1 cellular context compared by ENCODE assay signal in the genomic region with DNA sequence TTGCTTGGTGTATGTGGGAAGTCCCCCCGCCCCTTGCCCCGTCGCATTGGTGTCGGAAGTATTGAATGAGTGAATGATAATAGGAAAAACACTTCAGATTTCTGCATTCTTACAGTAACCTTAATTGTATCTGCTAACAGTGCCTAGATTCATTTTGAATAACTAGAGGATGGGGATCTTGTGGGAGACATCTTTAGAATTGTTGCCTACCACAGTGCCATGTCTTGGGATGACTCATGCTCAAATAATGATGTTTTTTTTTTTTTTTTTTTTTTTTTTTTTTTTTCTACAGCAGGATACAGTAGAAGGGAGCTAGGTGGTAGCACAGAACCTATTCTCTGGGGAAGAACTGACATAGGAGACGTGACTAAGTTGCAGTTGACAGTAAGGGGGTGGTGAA.
TF ChIP-seq lines count a peak whose summit lies in the region.

No MANE protein-coding gene starts in this region.

TF ChIP-seq in SK-N-SH treated with all-trans-retinoic acid at 6 μM for 48 hours, 23 proteins besides CTCF, POLR2A, EP300 and RAD21 (continued from another document):
- TF ChIP-seq, protein P1, sequence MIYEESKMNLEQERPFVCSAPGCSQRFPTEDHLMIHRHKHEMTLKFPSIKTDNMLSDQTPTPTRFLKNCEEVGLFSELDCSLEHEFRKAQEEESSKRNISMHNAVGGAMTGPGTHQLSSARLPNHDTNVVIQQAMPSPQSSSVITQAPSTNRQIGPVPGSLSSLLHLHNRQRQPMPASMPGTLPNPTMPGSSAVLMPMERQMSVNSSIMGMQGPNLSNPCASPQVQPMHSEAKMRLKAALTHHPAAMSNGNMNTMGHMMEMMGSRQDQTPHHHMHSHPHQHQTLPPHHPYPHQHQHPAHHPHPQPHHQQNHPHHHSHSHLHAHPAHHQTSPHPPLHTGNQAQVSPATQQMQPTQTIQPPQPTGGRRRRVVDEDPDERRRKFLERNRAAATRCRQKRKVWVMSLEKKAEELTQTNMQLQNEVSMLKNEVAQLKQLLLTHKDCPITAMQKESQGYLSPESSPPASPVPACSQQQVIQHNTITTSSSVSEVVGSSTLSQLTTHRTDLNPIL (CRISPR knock-in tag; IDR thresholded peaks at IDR 0.05; ENCODE audit: low read depth): no peak
- TF ChIP-seq BACH2 (CRISPR knock-in tag; IDR thresholded peaks at IDR 0.05; ENCODE audit: borderline replicate concordance): no peak
